25 cellular contexts compared by ENCODE assay signal in genomic region chr2:3638456-3638810, GRCh38. TPM values are rescaled to one million over a fixed set of nuclear protein-coding genes. Genes with fewer than 3 reads are reported as not detected.
"Had no signal": no experiment of that assay in that cellular context is flagged by ENCODE, and none has a peak within 500 bp of the region (broad histone marks: within the 10 kb centered on the region; RNA-seq: fewer than 3 reads in every experiment).

No MANE protein-coding gene starts in this region.

- H3K9me3 Mint-ChIP-seq: activated B cell treated with CpG ODN at 0.5 μM for 24 hours; activated CD4-positive, alpha-beta T cell treated with anti-CD3 and anti-CD28 coated beads, Interleukin-2, amount 10 ng/mL, durations not matched to agents 24 days and 14 days; activated CD8-positive, alpha-beta T cell treated with anti-CD3 and anti-CD28 coated beads for 36 hours; activated naive CD8-positive, alpha-beta T cell treated with anti-CD3 and anti-CD28 coated beads, Interleukin-2, amount 50 U/mL, for 24 hours; activated T-cell treated with anti-CD3 and anti-CD28 coated beads, Interleukin-2, amount 50 U/mL, for 72 hours; stimulated activated effector memory CD8-positive, alpha-beta T cell treated with anti-CD3 and anti-CD28 coated beads, Interleukin-12 subunit alpha, Interleukin-12 subunit beta, amount 100 ng/mL, for 72 hours; T-helper 2 cell treated with Interferon-gamma antibody and Interleukin-4, amounts not matched to agents 5 μg/mL and 100 μg/mL, for 36 hours had no signal

- H3K9me3 ChIP-seq: colonic mucosa, left lung, tibial artery, vagina had no signal

- H3K36me3 Mint-ChIP-seq: stimulated activated effector memory CD8-positive, alpha-beta T cell treated with anti-CD3 and anti-CD28 coated beads, Interleukin-12 subunit alpha, Interleukin-12 subunit beta, amount 100 ng/mL, for 72 hours had no signal

- H3K27me3 Mint-ChIP-seq: activated CD4-positive, alpha-beta T cell treated with anti-CD3 and anti-CD28 coated beads, Interleukin-2, amount 10 ng/mL, durations not matched to agents 24 days and 14 days; activated CD8-positive, alpha-beta T cell treated with anti-CD3 and anti-CD28 coated beads for 36 hours; activated naive CD8-positive, alpha-beta T cell treated with anti-CD3 and anti-CD28 coated beads, Interleukin-2, amount 50 U/mL, for 24 hours had no signal

- H3K27ac ChIP-seq: brain microvascular endothelial cell, colonic mucosa, left lung, SK-N-MC, skin epidermis, tibial artery, vagina had no signal

- H3K27ac Mint-ChIP-seq: activated B cell treated with CpG ODN at 0.5 μM for 24 hours; activated CD4-positive, alpha-beta T cell treated with anti-CD3 and anti-CD28 coated beads, Interleukin-2, amount 10 ng/mL, durations not matched to agents 24 days and 14 days; activated CD8-positive, alpha-beta T cell treated with anti-CD3 and anti-CD28 coated beads for 36 hours; activated naive CD8-positive, alpha-beta T cell treated with anti-CD3 and anti-CD28 coated beads, Interleukin-2, amount 50 U/mL, for 24 hours; activated T-cell treated with anti-CD3 and anti-CD28 coated beads, Interleukin-2, amount 50 U/mL, for 72 hours; progenitor cell of endocrine pancreas; stimulated activated effector memory CD8-positive, alpha-beta T cell treated with anti-CD3 and anti-CD28 coated beads, Interleukin-12 subunit alpha, Interleukin-12 subunit beta, amount 100 ng/mL, for 72 hours; T-helper 2 cell treated with Interferon-gamma antibody and Interleukin-4, amounts not matched to agents 5 μg/mL and 100 μg/mL, for 36 hours had no signal

- H3K4me3 ChIP-seq: colonic mucosa, left lung, SK-N-MC, skin epidermis, tibial artery, vagina had no signal

- H3K27me3 ChIP-seq: brain microvascular endothelial cell, colonic mucosa, vagina had no signal

- H3K4me1 ChIP-seq: colonic mucosa, left lung, tibial artery, vagina had no signal

- DNase-seq: activated CD4-positive, alpha-beta T cell treated with anti-CD3 and anti-CD28 coated beads, Interleukin-2, amount 10 ng/mL, durations not matched to agents 24 days and 14 days; activated CD8-positive, alpha-beta T cell treated with anti-CD3 and anti-CD28 coated beads for 36 hours; activated naive CD8-positive, alpha-beta T cell treated with anti-CD3 and anti-CD28 coated beads, Interleukin-2, amount 50 U/mL, for 24 hours; activated T-cell treated with anti-CD3 and anti-CD28 coated beads, Interleukin-2, amount 50 U/mL, for 72 hours; brain microvascular endothelial cell; central memory CD4-positive, alpha-beta T cell; colonic mucosa; erythroblast; foreskin melanocyte; glutamatergic neuron; stimulated activated CD4-positive, alpha-beta T cell treated with anti-CD3 and anti-CD28 coated beads, Interleukin-4, amount 100 ng/mL, for 1 hour had no signal

- ATAC-seq: activated CD8-positive, alpha-beta T cell treated with anti-CD3 and anti-CD28 coated beads for 36 hours; activated naive CD8-positive, alpha-beta T cell treated with anti-CD3 and anti-CD28 coated beads, Interleukin-2, amount 50 U/mL, for 24 hours; left lung; stimulated activated effector memory CD8-positive, alpha-beta T cell treated with anti-CD3 and anti-CD28 coated beads, Interleukin-12 subunit alpha, Interleukin-12 subunit beta, amount 100 ng/mL, for 72 hours had no signal

- H3K4me3 Mint-ChIP-seq: activated B cell treated with CpG ODN at 0.5 μM for 24 hours; activated CD4-positive, alpha-beta T cell treated with anti-CD3 and anti-CD28 coated beads, Interleukin-2, amount 10 ng/mL, durations not matched to agents 24 days and 14 days; activated CD8-positive, alpha-beta T cell treated with anti-CD3 and anti-CD28 coated beads for 36 hours; activated naive CD8-positive, alpha-beta T cell treated with anti-CD3 and anti-CD28 coated beads, Interleukin-2, amount 50 U/mL, for 24 hours; activated T-cell treated with anti-CD3 and anti-CD28 coated beads, Interleukin-2, amount 50 U/mL, for 72 hours; stimulated activated effector memory CD8-positive, alpha-beta T cell treated with anti-CD3 and anti-CD28 coated beads, Interleukin-12 subunit alpha, Interleukin-12 subunit beta, amount 100 ng/mL, for 72 hours; T-helper 2 cell treated with Interferon-gamma antibody and Interleukin-4, amounts not matched to agents 5 μg/mL and 100 μg/mL, for 36 hours had no signal

- H3K36me3 ChIP-seq: brain microvascular endothelial cell, colonic mucosa, left lung, tibial artery, vagina had no signal

- H3K4me1 Mint-ChIP-seq: activated B cell treated with CpG ODN at 0.5 μM for 24 hours; activated CD4-positive, alpha-beta T cell treated with anti-CD3 and anti-CD28 coated beads, Interleukin-2, amount 10 ng/mL, durations not matched to agents 24 days and 14 days had no signal

RNA-seq across cellular contexts. Expression of gene ALLC, which starts 19.6 kb away (rescaled TPM):
- total RNA-seq: activated B cell treated with CpG ODN at 0.5 μM for 24 hours; activated CD4-positive, alpha-beta T cell treated with anti-CD3 and anti-CD28 coated beads, Interleukin-2, amount 10 ng/mL, durations not matched to agents 24 days and 14 days; activated CD8-positive, alpha-beta T cell treated with anti-CD3 and anti-CD28 coated beads for 36 hours; activated T-cell treated with anti-CD3 and anti-CD28 coated beads, Interleukin-2, amount 50 U/mL, for 72 hours; aorta; colonic mucosa; left lung; lung microvascular endothelial cell; mononuclear cell; omental fat pad; progenitor cell of endocrine pancreas; vagina had no signal
- polyA plus RNA-seq: keratinocyte had no signal

RNA-seq across cellular contexts. Expression of gene COLEC11, which starts 43.5 kb away (rescaled TPM):
- total RNA-seq: activated B cell treated with CpG ODN at 0.5 μM for 24 hours, mononuclear cell, progenitor cell of endocrine pancreas, vagina had no signal
- polyA plus RNA-seq: keratinocyte had no signal
